ENCODE assay signal across 1 cellular context in genomic region chr13:112712451-112712881, GRCh38.
TF ChIP-seq lines count a peak whose summit lies in the region.

No MANE protein-coding gene starts in this region.

TF ChIP-seq in WTC11, 78 proteins besides CTCF, POLR2A, EP300 and RAD21 (continued from another document):
- TF ChIP-seq, protein P1, sequence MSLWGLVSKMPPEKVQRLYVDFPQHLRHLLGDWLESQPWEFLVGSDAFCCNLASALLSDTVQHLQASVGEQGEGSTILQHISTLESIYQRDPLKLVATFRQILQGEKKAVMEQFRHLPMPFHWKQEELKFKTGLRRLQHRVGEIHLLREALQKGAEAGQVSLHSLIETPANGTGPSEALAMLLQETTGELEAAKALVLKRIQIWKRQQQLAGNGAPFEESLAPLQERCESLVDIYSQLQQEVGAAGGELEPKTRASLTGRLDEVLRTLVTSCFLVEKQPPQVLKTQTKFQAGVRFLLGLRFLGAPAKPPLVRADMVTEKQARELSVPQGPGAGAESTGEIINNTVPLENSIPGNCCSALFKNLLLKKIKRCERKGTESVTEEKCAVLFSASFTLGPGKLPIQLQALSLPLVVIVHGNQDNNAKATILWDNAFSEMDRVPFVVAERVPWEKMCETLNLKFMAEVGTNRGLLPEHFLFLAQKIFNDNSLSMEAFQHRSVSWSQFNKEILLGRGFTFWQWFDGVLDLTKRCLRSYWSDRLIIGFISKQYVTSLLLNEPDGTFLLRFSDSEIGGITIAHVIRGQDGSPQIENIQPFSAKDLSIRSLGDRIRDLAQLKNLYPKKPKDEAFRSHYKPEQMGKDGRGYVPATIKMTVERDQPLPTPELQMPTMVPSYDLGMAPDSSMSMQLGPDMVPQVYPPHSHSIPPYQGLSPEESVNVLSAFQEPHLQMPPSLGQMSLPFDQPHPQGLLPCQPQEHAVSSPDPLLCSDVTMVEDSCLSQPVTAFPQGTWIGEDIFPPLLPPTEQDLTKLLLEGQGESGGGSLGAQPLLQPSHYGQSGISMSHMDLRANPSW (CRISPR knock-in tag; conservative IDR thresholded peaks at IDR 0.05; ENCODE audit: low read depth) = no peak
- TF ChIP-seq AFF4 (CRISPR knock-in tag; IDR thresholded peaks at IDR 0.05; ENCODE audit: borderline replicate concordance) = no peak
- no peak for TF ChIP-seq RELA (CRISPR knock-in tag; IDR thresholded peaks at IDR 0.05; ENCODE audit: borderline replicate concordance)
- TF ChIP-seq, protein P2, sequence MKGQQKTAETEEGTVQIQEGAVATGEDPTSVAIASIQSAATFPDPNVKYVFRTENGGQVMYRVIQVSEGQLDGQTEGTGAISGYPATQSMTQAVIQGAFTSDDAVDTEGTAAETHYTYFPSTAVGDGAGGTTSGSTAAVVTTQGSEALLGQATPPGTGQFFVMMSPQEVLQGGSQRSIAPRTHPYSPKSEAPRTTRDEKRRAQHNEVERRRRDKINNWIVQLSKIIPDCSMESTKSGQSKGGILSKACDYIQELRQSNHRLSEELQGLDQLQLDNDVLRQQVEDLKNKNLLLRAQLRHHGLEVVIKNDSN (CRISPR knock-in tag; IDR thresholded peaks at IDR 0.05) = no peak
